In the genomic region with DNA sequence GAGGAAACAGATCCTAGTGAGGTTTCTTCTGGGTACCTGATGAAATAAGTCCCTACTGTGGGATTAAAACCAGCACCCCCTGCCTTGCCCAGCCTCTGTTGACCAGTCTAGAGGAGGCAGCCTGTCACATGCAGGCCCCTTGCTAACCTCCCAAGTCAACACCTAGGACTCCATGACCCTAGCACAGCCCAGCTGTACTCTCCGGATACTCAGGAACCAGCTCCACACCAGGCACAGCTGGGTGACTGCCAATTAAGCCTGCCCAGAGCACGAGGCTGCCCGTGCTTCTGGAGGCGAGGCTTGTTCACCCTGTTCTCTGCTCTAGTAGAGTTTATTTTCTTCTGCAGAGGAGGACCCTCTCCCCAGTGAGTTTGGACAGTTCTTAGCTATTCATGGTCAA, we compare ENCODE assay signal across 16 cellular contexts.
DNase-seq lines count a peak whose midpoint lies in the region; ATAC-seq and TF ChIP-seq lines count a peak whose summit lies in the region.
"Had no signal": no experiment of that assay in that cellular context is flagged by ENCODE, and none has a peak within 500 bp of the region (broad histone marks: within the 10 kb centered on the region; RNA-seq: fewer than 3 reads in every experiment).

No MANE protein-coding gene starts in this region.

- ATAC-seq in GM21529 (IDR thresholded peaks at IDR 0.05; ENCODE audit: unreplicated experiment): no peak
- ATAC-seq: Panc1 had no signal

- DNase-seq in adrenal gland: peak in 6 of 7 donors; percentile 13 to 63 (median 46)
- DNase-seq in globus pallidus (ENCODE audit: low spot score): peak; percentile 30
- DNase-seq in mucosa of gallbladder (ENCODE audit: low spot score): peak; percentile 34
- peak; percentile 24 for DNase-seq in transverse colon
- no peak for DNase-seq in stimulated activated CD4-positive, alpha-beta T cell treated with anti-CD3 and anti-CD28 coated beads, Interleukin-4, amount 100 ng/mL, for 1 hour
- DNase-seq in GM13976 (ENCODE audit: low spot score): no peak
- DNase-seq: activated CD4-positive, alpha-beta T cell treated with anti-CD3 and anti-CD28 coated beads, Interleukin-2, amount 10 ng/mL, durations not matched to agents 7 days and 5 days; activated naive CD4-positive, alpha-beta T cell treated with anti-CD3 and anti-CD28 coated beads for 36 hours; BE2C; DMS153; KG1; NCI-H1092; NCI-H82; stimulated activated CD4-positive, alpha-beta T cell treated with anti-CD3 and anti-CD28 coated beads, Interleukin-1b, Interleukin-23, amount 100 ng/mL, for 48 hours had no signal

- H3K4me1 ChIP-seq in adrenal gland (replicated peaks in 1 of 2) (no peaks in the 10 kb centered on the region), transverse colon (peaks cover 0 to 8% (median 3%) of the 10 kb centered on the region in 4 donors)
- H3K4me1 ChIP-seq: BE2C had no signal

- intact Hi-C loops in adrenal gland (cut with DNase I): no loop called here
- intact Hi-C loops in transverse colon (cut with DNase I; ENCODE audit: low total_unique reads): no loop called here

- 56 to 74% (median 68%) methylated on average over 3 to 4 of the region's 4 CpGs for WGBS in adrenal gland, 4 donors
- 57% methylated on average over 4 of the region's 4 CpGs; no CpG with 5 or more reads in 1 of the 2 donors for WGBS in transverse colon (ENCODE audit: low coverage in 1 of 2), 2 donors

- no peaks in the 10 kb centered on the region for H3K9me3 ChIP-seq in adrenal gland (replicated peaks in 1 of 3)
- no peaks in the 10 kb centered on the region for H3K9me3 ChIP-seq in transverse colon
- H3K9me3 ChIP-seq: BE2C had no signal

- H3K27ac ChIP-seq in adrenal gland: no peak overlapping the region
- peak overlapping the region in 1 of 4 donors; percentile 2 for H3K27ac ChIP-seq in transverse colon

- no peak for TF ChIP-seq CTCF in adrenal gland (IDR thresholded peaks at IDR 0.05)
- TF ChIP-seq CTCF in transverse colon (IDR thresholded peaks at IDR 0.05): no peak
- TF ChIP-seq CTCF in GM13976 (IDR thresholded peaks at IDR 0.05; ENCODE audit: borderline replicate concordance, control extremely low read depth, extremely low read depth, insufficient read depth, missing control alignments): no peak

- TF ChIP-seq POLR2A in adrenal gland (IDR thresholded peaks at IDR 0.05) (no peak), transverse colon (IDR thresholded peaks at IDR 0.05) (no peak)

- in situ Hi-C loops in transverse colon (cut with MboI; ENCODE audit: low pct_ligation_motif_present in 1 of 4, low pct_unique_long_range_greater_than_20kb in 1 of 4, low sequenced_read_pairs in 3 of 4) (no loop called here), GM13976 (cut with MboI; ENCODE audit: low sequenced_read_pairs, unreplicated experiment) (no loop called here)

- no peaks in the 10 kb centered on the region for H3K27me3 ChIP-seq in adrenal gland
- no peaks in the 10 kb centered on the region for H3K27me3 ChIP-seq in transverse colon
- H3K27me3 ChIP-seq: BE2C had no signal

- H3K4me3 ChIP-seq in adrenal gland: no peak overlapping the region
- H3K4me3 ChIP-seq in transverse colon: no peak overlapping the region

- no peak for TF ChIP-seq EP300 in transverse colon (IDR thresholded peaks at IDR 0.05; ENCODE audit: low read depth)

- H3K36me3 ChIP-seq in adrenal gland (replicated peaks in 1 of 2): no peaks in the 10 kb centered on the region
- no peaks in the 10 kb centered on the region for H3K36me3 ChIP-seq in transverse colon
- H3K36me3 ChIP-seq: BE2C had no signal

Comparison
In these comparisons a context has a peak if more than half of its experiments do, and no peak if none do; other contexts are left out.
1. DNase-seq: peak in adrenal gland (6 of 7), globus pallidus (single experiment), mucosa of gallbladder (single experiment) and transverse colon (single experiment); none in stimulated activated CD4-positive, alpha-beta T cell treated with anti-CD3 and anti-CD28 coated beads, Interleukin-4, amount 100 ng/mL, for 1 hour (single experiment) and GM13976 (single experiment).